ENCODE assay signal across 1 cellular context in the genomic region with DNA sequence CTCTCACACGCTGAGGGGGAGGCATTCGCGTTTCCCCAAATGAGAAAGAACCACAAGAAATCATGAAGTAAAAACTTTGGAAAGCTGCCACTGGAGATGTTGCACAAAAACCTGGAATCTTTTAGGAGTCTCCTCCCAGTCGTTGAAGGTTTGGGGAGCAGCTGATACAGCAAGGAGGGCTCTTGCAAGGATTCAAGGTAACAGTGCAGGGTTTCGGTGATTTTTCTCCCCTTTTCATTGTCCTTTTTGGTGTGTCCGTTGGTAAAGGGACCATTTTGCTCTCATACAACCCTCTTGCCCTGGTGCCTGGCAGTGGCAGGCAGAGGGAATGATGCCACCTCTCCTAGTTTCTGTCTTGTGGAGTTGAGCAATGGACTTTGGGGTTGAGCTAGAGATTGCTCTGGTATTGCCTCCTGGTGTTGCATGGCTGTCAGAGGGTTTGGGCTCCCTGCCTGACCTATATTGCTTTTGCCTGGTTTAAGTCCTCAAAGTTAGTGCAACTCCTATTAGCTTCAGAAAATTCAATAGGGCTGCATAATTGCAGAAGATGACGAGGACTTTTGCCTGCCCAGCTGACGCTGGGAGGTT.
A peak's percentile ranks its signal among the peaks of the same experiment; 100 is the strongest.
TF ChIP-seq lines count a peak whose summit lies in the region.

No MANE protein-coding gene starts in this region.

TF ChIP-seq in HEK293, 187 proteins besides CTCF, POLR2A, EP300 and RAD21 (continued from another document):
- TF ChIP-seq SCRT2 (tag by site-specific recombination; IDR thresholded peaks at IDR 0.05) = no peak
- TF ChIP-seq BCL11A (tag by site-specific recombination; IDR thresholded peaks at IDR 0.05; ENCODE audit: low read depth) = no peak
- no peak for TF ChIP-seq ZNF621 (tag by site-specific recombination; IDR thresholded peaks at IDR 0.05)
- TF ChIP-seq ZNF335 (tag by site-specific recombination; conservative IDR thresholded peaks at IDR 0.05) = 0 out of 2 replicates have a peak, but pooled peaks have one; percentile 29
- no peak for TF ChIP-seq ZNF777 (tag by site-specific recombination; IDR thresholded peaks at IDR 0.05; ENCODE audit: borderline replicate concordance)
